8 cellular contexts compared by ENCODE assay signal in genomic region chr4:26074672-26075071, GRCh38.
DNase-seq lines count a peak whose midpoint lies in the region; ATAC-seq and TF ChIP-seq lines count a peak whose summit lies in the region.

No MANE protein-coding gene starts in this region.

- no peaks in the 10 kb centered on the region for H3K27me3 Mint-ChIP-seq in dendritic cell treated with granulocyte-macrophage colony-stimulating factor and Interleukin-4, amounts not matched to agents 40 ng/mL and 50 ng/mL, for 4 days
- peaks cover 2% of the 10 kb centered on the region for H3K27me3 Mint-ChIP-seq in neural progenitor cell (ENCODE audit: insufficient read depth, low read depth)

- intact Hi-C loops in dendritic cell treated with granulocyte-macrophage colony-stimulating factor and Interleukin-4, amounts not matched to agents 40 ng/mL and 50 ng/mL, for 4 days (cut with micrococcal nuclease) = loop anchor here (2.0 to 5.0 kb wide), 4 partner anchors 24 to 188 kb away; no protein-coding TSS in a partner anchor

- peaks cover 18% of the 10 kb centered on the region for H3K36me3 Mint-ChIP-seq in dendritic cell treated with granulocyte-macrophage colony-stimulating factor and Interleukin-4, amounts not matched to agents 40 ng/mL and 50 ng/mL, for 4 days (ENCODE audit: low read depth)
- H3K36me3 Mint-ChIP-seq in neural progenitor cell = no peaks in the 10 kb centered on the region

- no peaks in the 10 kb centered on the region for H3K9me3 ChIP-seq in neural progenitor cell (ENCODE audit: low read depth)

- no peaks in the 10 kb centered on the region for H4K20me1 ChIP-seq in neural progenitor cell (ENCODE audit: low read depth)

- H3K79me2 ChIP-seq in neural progenitor cell (ENCODE audit: low read depth) = no peaks in the 10 kb centered on the region

- peaks cover 18% of the 10 kb centered on the region for H3K9me3 Mint-ChIP-seq in dendritic cell treated with granulocyte-macrophage colony-stimulating factor and Interleukin-4, amounts not matched to agents 40 ng/mL and 50 ng/mL, for 4 days
- H3K9me3 Mint-ChIP-seq in neural progenitor cell = peaks cover 5% of the 10 kb centered on the region

- H3K9ac ChIP-seq in neural progenitor cell = no peak overlapping the region

- no peak overlapping the region for H3K27ac ChIP-seq in neural progenitor cell

- peak; percentile 77 for ATAC-seq in GM18858 (IDR thresholded peaks at IDR 0.05; ENCODE audit: unreplicated experiment)
- ATAC-seq in HG02623 (IDR thresholded peaks at IDR 0.05; ENCODE audit: unreplicated experiment) = peak; percentile 81

- H2AFZ ChIP-seq in neural progenitor cell (replicated peaks) = no peak overlapping the region

- peaks cover 84% of the 10 kb centered on the region for H3K4me1 Mint-ChIP-seq in dendritic cell treated with granulocyte-macrophage colony-stimulating factor and Interleukin-4, amounts not matched to agents 40 ng/mL and 50 ng/mL, for 4 days (ENCODE audit: low read depth)
- peaks cover 14% of the 10 kb centered on the region for H3K4me1 Mint-ChIP-seq in neural progenitor cell

- no peak overlapping the region for H3K4me3 ChIP-seq in neural progenitor cell

- H3K4me3 Mint-ChIP-seq in dendritic cell treated with granulocyte-macrophage colony-stimulating factor and Interleukin-4, amounts not matched to agents 40 ng/mL and 50 ng/mL, for 4 days = no peak overlapping the region
- no peak overlapping the region for H3K4me3 Mint-ChIP-seq in neural progenitor cell

- H3K4me2 ChIP-seq in neural progenitor cell = no peak overlapping the region

- no peak for TF ChIP-seq CTCF in neural progenitor cell (IDR thresholded peaks at IDR 0.05)

- no peaks in the 10 kb centered on the region for H3K4me1 ChIP-seq in neural progenitor cell

- H3K27me3 ChIP-seq in neural progenitor cell = no peaks in the 10 kb centered on the region

- no peaks in the 10 kb centered on the region for H3F3A ChIP-seq in neural progenitor cell (ENCODE audit: low read depth)

- H3K27ac Mint-ChIP-seq in dendritic cell treated with granulocyte-macrophage colony-stimulating factor and Interleukin-4, amounts not matched to agents 40 ng/mL and 50 ng/mL, for 4 days = peak overlapping the region; percentile 97
- no peak overlapping the region for H3K27ac Mint-ChIP-seq in neural progenitor cell

- H3K36me3 ChIP-seq in neural progenitor cell = no peaks in the 10 kb centered on the region

- DNase-seq in NOMO-1 treated with DMSO at 0.1 percent for 48 hours (lab: John Stamatoyannopoulos, UW; ENCODE audit: unreplicated experiment) (peak; percentile 95), NCI-H446 (lab: John Stamatoyannopoulos, UW) (no peak), neural progenitor cell (ENCODE audit: low spot score) (no peak), NCI-H2171 (lab: John Stamatoyannopoulos, UW) (no peak)
- peak; percentile 47 to 73 (median 70) for DNase-seq in stimulated activated CD4-positive, alpha-beta T cell treated with anti-CD3 and anti-CD28 coated beads, TNF-alpha, amount 100 ng/mL, for 24 hours (ENCODE audit: low read depth in 3 of 3)

Comparison
In these comparisons a context has a peak if more than half of its experiments do, and no peak if none do; other contexts are left out.
1. DNase-seq: peak in NOMO-1 treated with DMSO at 0.1 percent for 48 hours (single experiment) and stimulated activated CD4-positive, alpha-beta T cell treated with anti-CD3 and anti-CD28 coated beads, TNF-alpha, amount 100 ng/mL, for 24 hours (3 of 3); none in NCI-H446 (0 of 2), neural progenitor cell (single experiment) and NCI-H2171 (single experiment).